In genomic region chr15:70091649-70092461, GRCh38 we compare ENCODE assay signal across 8 cellular contexts. TPM values are rescaled to one million over a fixed set of nuclear protein-coding genes. Genes with fewer than 3 reads are reported as not detected.
DNase-seq lines count a peak whose midpoint lies in the region; ATAC-seq and TF ChIP-seq lines count a peak whose summit lies in the region.

No MANE protein-coding gene starts in this region.

- H3K4me1 Mint-ChIP-seq in activated naive CD8-positive, alpha-beta T cell treated with anti-CD3 and anti-CD28 coated beads, Interleukin-2, amount 10 ng/mL, durations not matched to agents 7 days and 5 days: peaks cover 52% of the 10 kb centered on the region

- H3K4me3 ChIP-seq in ascending aorta (no peak overlapping the region), right atrium auricular region (no peak overlapping the region)

- no peak for ATAC-seq in activated naive CD8-positive, alpha-beta T cell treated with anti-CD3 and anti-CD28 coated beads, Interleukin-2, amount 10 ng/mL, durations not matched to agents 7 days and 5 days (ENCODE audit: low read depth)

- peak overlapping the region; percentile 30 for H3K27ac Mint-ChIP-seq in activated naive CD8-positive, alpha-beta T cell treated with anti-CD3 and anti-CD28 coated beads, Interleukin-2, amount 10 ng/mL, durations not matched to agents 7 days and 5 days

- intact Hi-C loops in ascending aorta (cut with DNase I): no loop called here

- no peaks in the 10 kb centered on the region for H3K27me3 Mint-ChIP-seq in activated naive CD8-positive, alpha-beta T cell treated with anti-CD3 and anti-CD28 coated beads, Interleukin-2, amount 10 ng/mL, durations not matched to agents 7 days and 5 days

- DNase-seq in Caki2 (ENCODE audit: low read depth) (peak; percentile 69), NCI-H2107 (lab: John Stamatoyannopoulos, UW) (peak; percentile 13), mucosa of gallbladder (ENCODE audit: low spot score) (peak; percentile 33), inferior parietal cortex (ENCODE audit: extremely low spot score) (no peak), ascending aorta (ENCODE audit: low spot score in 2 of 2) (no peak), NAMALWA (ENCODE audit: low spot score) (no peak), right atrium auricular region (ENCODE audit: low spot score) (no peak)
- DNase-seq in activated naive CD8-positive, alpha-beta T cell treated with anti-CD3 and anti-CD28 coated beads, Interleukin-2, amount 10 ng/mL, durations not matched to agents 7 days and 5 days: no peak

- H3K27me3 ChIP-seq in ascending aorta (no peaks in the 10 kb centered on the region), right atrium auricular region (no peaks in the 10 kb centered on the region)

- in situ Hi-C loops in Caki2 (cut with HindIII; ENCODE audit: low pct_unique_long_range_greater_than_20kb, low sequenced_read_pairs): no loop called here

- H3K4me1 ChIP-seq in ascending aorta: peaks cover 9 to 35% of the 10 kb centered on the region in 2 donors
- H3K4me1 ChIP-seq in right atrium auricular region: peaks cover 0 to 94% of the 10 kb centered on the region in 2 donors

- H3K27ac ChIP-seq in ascending aorta (no peak overlapping the region), right atrium auricular region (no peak overlapping the region)

- H3K9me3 Mint-ChIP-seq in activated naive CD8-positive, alpha-beta T cell treated with anti-CD3 and anti-CD28 coated beads, Interleukin-2, amount 10 ng/mL, durations not matched to agents 7 days and 5 days: no peaks in the 10 kb centered on the region

- no peak for TF ChIP-seq CTCF in ascending aorta (IDR thresholded peaks at IDR 0.05)
- no peak for TF ChIP-seq CTCF in right atrium auricular region (IDR thresholded peaks at IDR 0.05)

- peak overlapping the region; percentile 37 for H3K4me3 Mint-ChIP-seq in activated naive CD8-positive, alpha-beta T cell treated with anti-CD3 and anti-CD28 coated beads, Interleukin-2, amount 10 ng/mL, durations not matched to agents 7 days and 5 days

- peaks cover 54% of the 10 kb centered on the region for H3K36me3 Mint-ChIP-seq in activated naive CD8-positive, alpha-beta T cell treated with anti-CD3 and anti-CD28 coated beads, Interleukin-2, amount 10 ng/mL, durations not matched to agents 7 days and 5 days

- H3K36me3 ChIP-seq in ascending aorta: peaks cover 3 to 25% of the 10 kb centered on the region in 2 donors
- H3K36me3 ChIP-seq in right atrium auricular region: peaks cover 8% of the 10 kb centered on the region

- H3K9me3 ChIP-seq in ascending aorta (no peaks in the 10 kb centered on the region), right atrium auricular region (no peaks in the 10 kb centered on the region)

- POLR2A ChIA-PET in activated naive CD8-positive, alpha-beta T cell treated with anti-CD3 and anti-CD28 coated beads, Interleukin-2, amount 10 ng/mL, durations not matched to agents 7 days and 5 days (lab: Charles Lee): interaction anchor here (1.0 to 1.4 kb wide), 3 partner anchors 12 to 639 kb away, joined by 3 read pairs; partner anchors contain the start of gene RPLP1

RNA-seq across cellular contexts. Expression of gene TLE3, which starts 5.9 kb away (rescaled TPM):
- total RNA-seq in Caki2 (2014; rRNA removed; shearing (Covaris generic); ENCODE audit: low replicate concordance): 24.5 and 41.6 TPM in 2 replicates
- 10 to 100 TPM; 80.5 to 87.9 TPM for total RNA-seq in activated naive CD8-positive, alpha-beta T cell treated with anti-CD3 and anti-CD28 coated beads, Interleukin-2, amount 10 ng/mL, durations not matched to agents 7 days and 5 days
- total RNA-seq in mucosa of gallbladder (42.5 TPM), ascending aorta (76.4 TPM), right atrium auricular region (10 to 100 TPM; 23.3 to 61.7 TPM)

Comparison
In these comparisons a context has a peak if more than half of its experiments do, and no peak if none do; other contexts are left out.
1. DNase-seq: peak in Caki2 (single experiment), NCI-H2107 (single experiment) and mucosa of gallbladder (single experiment); none in activated naive CD8-positive, alpha-beta T cell treated with anti-CD3 and anti-CD28 coated beads, Interleukin-2, amount 10 ng/mL, durations not matched to agents 7 days and 5 days (single experiment), inferior parietal cortex (single experiment), ascending aorta (0 of 2), NAMALWA (single experiment) and right atrium auricular region (single experiment).